In genomic region chr2:29617351-29617750, GRCh38 we compare ENCODE assay signal across 6 cellular contexts.
"Had no signal": no experiment of that assay in that cellular context is flagged by ENCODE, and none has a peak within 500 bp of the region (broad histone marks: within the 10 kb centered on the region; RNA-seq: fewer than 3 reads in every experiment).

No MANE protein-coding gene starts in this region.

- H3K4me3 ChIP-seq: GM23248, HAP-1 had no signal

- H3K36me3 ChIP-seq: HAP-1 had no signal

- H2AFZ ChIP-seq: GM23248 had no signal

- H3K27ac Mint-ChIP-seq: HFFc6 had no signal

- H3K27ac ChIP-seq: GM23248 had no signal

- H3K4me3 Mint-ChIP-seq: HFFc6 had no signal

- H3K9me3 ChIP-seq: HAP-1 had no signal

- H3K9ac ChIP-seq: GM23248 had no signal

- H3K4me1 ChIP-seq: HAP-1 had no signal

- DNase-seq: GM23248, GOT3, H7, HFFc6, IMR-90 had no signal

- H3K9me3 Mint-ChIP-seq: HFFc6 had no signal
